26 cellular contexts compared by ENCODE assay signal in genomic region chr17:51189628-51190027, GRCh38. TPM values are rescaled to one million over a fixed set of nuclear protein-coding genes. Genes with fewer than 3 reads are reported as not detected.
DNase-seq lines count a peak whose midpoint lies in the region; ATAC-seq lines count a peak whose summit lies in the region.
"Had no signal": no experiment of that assay in that cellular context is flagged by ENCODE, and none has a peak within 500 bp of the region (broad histone marks: within the 10 kb centered on the region; RNA-seq: fewer than 3 reads in every experiment).

No MANE protein-coding gene starts in this region.

- peaks cover 0 to 4% of the 10 kb centered on the region in 2 donors for H3K4me1 ChIP-seq in duodenal mucosa (ENCODE audit: control insufficient read depth in 1 of 2, insufficient read depth in 2 of 2, low read length in 2 of 2)
- peaks cover 0 to 5% (median 5%) of the 10 kb centered on the region in 5 donors for H3K4me1 ChIP-seq in subcutaneous abdominal adipose tissue (ENCODE audit: control insufficient read depth in 5 of 5, insufficient read depth in 5 of 5, low read length in 5 of 5)
- H3K4me1 ChIP-seq: esophagus muscularis mucosa, pancreas, right lobe of liver had no signal

- no peak overlapping the region for H3K4me3 ChIP-seq in duodenal mucosa (ENCODE audit: low read depth in 1 of 2, low read length in 2 of 2)
- no peak overlapping the region for H3K4me3 ChIP-seq in subcutaneous abdominal adipose tissue (ENCODE audit: low read depth in 1 of 5, low read length in 5 of 5)
- H3K4me3 ChIP-seq: esophagus muscularis mucosa, pancreas, right lobe of liver, thoracic aorta had no signal

- H3K36me3 ChIP-seq in duodenal mucosa (ENCODE audit: control insufficient read depth in 1 of 2, insufficient read depth in 2 of 2, low read length in 2 of 2), result peaks cover 24 to 38% of the 10 kb centered on the region in 2 donors
- H3K36me3 ChIP-seq in subcutaneous abdominal adipose tissue (ENCODE audit: control insufficient read depth in 5 of 5, insufficient read depth in 5 of 5, low read length in 5 of 5), result peaks cover 42 to 70% (median 66%) of the 10 kb centered on the region in 5 donors

- ATAC-seq in GM21515 (IDR thresholded peaks at IDR 0.05; ENCODE audit: unreplicated experiment), result no peak
- ATAC-seq: activated T-helper 17 cell treated with anti-CD3 and anti-CD28 coated beads, Interleukin-2, amount 50 U/mL, for 72 hours; effector memory CD8-positive, alpha-beta T cell; HCT116; naive thymus-derived CD8-positive, alpha-beta T cell; pancreas had no signal

- no peak for DNase-seq in activated naive CD8-positive, alpha-beta T cell treated with anti-CD3 and anti-CD28 coated beads for 36 hours
- peak; percentile 51 for DNase-seq in myocyte (ENCODE audit: low read depth)
- DNase-seq in inferior parietal cortex (ENCODE audit: extremely low spot score), result no peak
- DNase-seq in stimulated activated CD4-positive, alpha-beta T cell treated with anti-CD3 and anti-CD28 coated beads, Interleukin-2, amount 100 ng/mL, for 24 hours, result no peak
- DNase-seq: activated CD4-positive, CD25-positive, alpha-beta regulatory T cell treated with anti-CD3 and anti-CD28 coated beads, Interleukin-2, amount 50 U/mL, for 72 hours; effector memory CD8-positive, alpha-beta T cell; GF-D8; kidney glomerular epithelial cell; MV-4-11; naive thymus-derived CD8-positive, alpha-beta T cell; NCI-H187; NCI-H226; NCI-H774; pancreas; right lobe of liver; Right ventricle myocardium superior; SW 1271 had no signal

- H3K4me1 Mint-ChIP-seq in activated naive CD8-positive, alpha-beta T cell (ENCODE audit: low read depth), result peaks cover 4% of the 10 kb centered on the region
- no peaks in the 10 kb centered on the region for H3K4me1 Mint-ChIP-seq in activated naive CD8-positive, alpha-beta T cell treated with anti-CD3 and anti-CD28 coated beads for 36 hours

- peaks cover 4% of the 10 kb centered on the region for H3K36me3 Mint-ChIP-seq in activated naive CD8-positive, alpha-beta T cell
- H3K36me3 Mint-ChIP-seq in activated naive CD8-positive, alpha-beta T cell treated with anti-CD3 and anti-CD28 coated beads for 36 hours, result peaks cover 19% of the 10 kb centered on the region

- H3K27ac ChIP-seq in duodenal mucosa (ENCODE audit: low read depth, low read length) (peak overlapping the region; percentile 5), subcutaneous abdominal adipose tissue (ENCODE audit: low read depth, low read length) (peak overlapping the region; percentile 18)
- H3K27ac ChIP-seq: C4-2B, pancreas, right lobe of liver, thoracic aorta had no signal

- H3K27me3 Mint-ChIP-seq in activated naive CD8-positive, alpha-beta T cell, result no peaks in the 10 kb centered on the region
- no peaks in the 10 kb centered on the region for H3K27me3 Mint-ChIP-seq in activated naive CD8-positive, alpha-beta T cell treated with anti-CD3 and anti-CD28 coated beads for 36 hours
- H3K27me3 Mint-ChIP-seq: activated T-helper 17 cell treated with anti-CD3 and anti-CD28 coated beads, Interleukin-2, amount 50 U/mL, for 72 hours; effector memory CD8-positive, alpha-beta T cell; naive thymus-derived CD8-positive, alpha-beta T cell had no signal

- H3K9me3 Mint-ChIP-seq in activated naive CD8-positive, alpha-beta T cell (ENCODE audit: low read depth), result no peaks in the 10 kb centered on the region
- no peaks in the 10 kb centered on the region for H3K9me3 Mint-ChIP-seq in activated naive CD8-positive, alpha-beta T cell treated with anti-CD3 and anti-CD28 coated beads for 36 hours
- H3K9me3 Mint-ChIP-seq: activated T-helper 17 cell treated with anti-CD3 and anti-CD28 coated beads, Interleukin-2, amount 50 U/mL, for 72 hours; effector memory CD8-positive, alpha-beta T cell; naive thymus-derived CD8-positive, alpha-beta T cell had no signal

- H3K4me3 Mint-ChIP-seq in activated naive CD8-positive, alpha-beta T cell, result no peak overlapping the region
- H3K4me3 Mint-ChIP-seq in activated naive CD8-positive, alpha-beta T cell treated with anti-CD3 and anti-CD28 coated beads for 36 hours, result no peak overlapping the region
- H3K4me3 Mint-ChIP-seq: activated T-helper 17 cell treated with anti-CD3 and anti-CD28 coated beads, Interleukin-2, amount 50 U/mL, for 72 hours; effector memory CD8-positive, alpha-beta T cell; naive thymus-derived CD8-positive, alpha-beta T cell had no signal

- H3K9me3 ChIP-seq in duodenal mucosa (ENCODE audit: control insufficient read depth in 1 of 2, low read length in 2 of 2) (no peaks in the 10 kb centered on the region), subcutaneous abdominal adipose tissue (ENCODE audit: control insufficient read depth in 5 of 5, low read length in 5 of 5) (no peaks in the 10 kb centered on the region)
- H3K9me3 ChIP-seq: esophagus muscularis mucosa, pancreas, right lobe of liver, thoracic aorta had no signal

- peak overlapping the region in 1 of 2 donors; percentile 19 for H3K9ac ChIP-seq in duodenal mucosa (ENCODE audit: low read depth in 1 of 2, low read length in 2 of 2)
- peak overlapping the region in 4 of 5 donors; percentile 2 to 52 (median 18) for H3K9ac ChIP-seq in subcutaneous abdominal adipose tissue (ENCODE audit: low read length in 5 of 5)

- H3K27ac Mint-ChIP-seq in activated naive CD8-positive, alpha-beta T cell, result peak overlapping the region; percentile 54
- H3K27ac Mint-ChIP-seq in activated naive CD8-positive, alpha-beta T cell treated with anti-CD3 and anti-CD28 coated beads for 36 hours, result no peak overlapping the region
- H3K27ac Mint-ChIP-seq: activated T-helper 17 cell treated with anti-CD3 and anti-CD28 coated beads, Interleukin-2, amount 50 U/mL, for 72 hours had no signal

- H3K27me3 ChIP-seq in duodenal mucosa (ENCODE audit: control insufficient read depth in 1 of 2, insufficient read depth in 2 of 2, low read length in 2 of 2), result no peaks in the 10 kb centered on the region
- H3K27me3 ChIP-seq in subcutaneous abdominal adipose tissue (ENCODE audit: control insufficient read depth in 5 of 5, insufficient read depth in 4 of 5, low read length in 5 of 5), result no peaks in the 10 kb centered on the region
- H3K27me3 ChIP-seq: esophagus muscularis mucosa, pancreas, right lobe of liver had no signal

RNA-seq across cellular contexts. Expression of gene NME2, which starts 23.4 kb away (rescaled TPM):
- 100 to 1,000 TPM; 983 to 986 TPM for total RNA-seq in activated naive CD8-positive, alpha-beta T cell treated with anti-CD3 and anti-CD28 coated beads for 36 hours
- 388 and 441 TPM in 2 replicates for total RNA-seq in myocyte
- polyA plus RNA-seq in myocyte (2012), result 753 TPM

RNA-seq across cellular contexts. Expression of gene NME1, which starts 36.3 kb away (rescaled TPM):
- 100 to 1,000 TPM; 409 to 418 TPM for total RNA-seq in activated naive CD8-positive, alpha-beta T cell treated with anti-CD3 and anti-CD28 coated beads for 36 hours
- total RNA-seq in myocyte, result 143 and 153 TPM in 2 replicates
- polyA plus RNA-seq in myocyte (2012), result 193 TPM
